In genomic region chr4:93879919-93880318, GRCh38 we compare ENCODE assay signal across 18 cellular contexts. TPM values are rescaled to one million over a fixed set of nuclear protein-coding genes. Genes with fewer than 3 reads are reported as not detected.
DNase-seq lines count a peak whose midpoint lies in the region; ATAC-seq lines count a peak whose summit lies in the region.
"Had no signal": no experiment of that assay in that cellular context is flagged by ENCODE, and none has a peak within 500 bp of the region (broad histone marks: within the 10 kb centered on the region; RNA-seq: fewer than 3 reads in every experiment).

No MANE protein-coding gene starts in this region.

- DNase-seq in GOT3 (lab: John Stamatoyannopoulos, UW) (no peak), medulla oblongata (ENCODE audit: extremely low spot score) (no peak), NCI-H1417 (lab: John Stamatoyannopoulos, UW) (no peak), Right ventricle myocardium superior (no peak)
- DNase-seq: activated naive CD4-positive, alpha-beta T cell; effector CD4-positive, alpha-beta T cell; lower lobe of right lung; NCI-H1105 treated with DMSO at 0.1 percent for 48 hours; NCI-H446; trophoblast cell had no signal

- intact Hi-C loops in Right ventricle myocardium superior (cut with DNase I) = no loop called here

- ATAC-seq in GM18867 (IDR thresholded peaks at IDR 0.05; ENCODE audit: unreplicated experiment) (peak; percentile 90), GM21423 (IDR thresholded peaks at IDR 0.05; ENCODE audit: unreplicated experiment) (peak; percentile 69), HG02884 (IDR thresholded peaks at IDR 0.05; ENCODE audit: unreplicated experiment) (peak; percentile 88), HG03469 (IDR thresholded peaks at IDR 0.05; ENCODE audit: unreplicated experiment) (peak; percentile 83), Right ventricle myocardium superior (ENCODE audit: poor library complexity) (no peak)
- ATAC-seq: K562, lower lobe of right lung had no signal

RNA-seq across cellular contexts. Expression of gene ATOH1, which starts 51.4 kb away (rescaled TPM):
- not detected for total RNA-seq in Right ventricle myocardium superior
- total RNA-seq: activated CD8-positive, alpha-beta memory T cell treated with anti-CD3 and anti-CD28 coated beads for 36 hours; K562; lower lobe of right lung; renal cortical epithelial cell; SK-MEL-5 had no signal
